Comparison of ENCODE assay signal across 8 cellular contexts in the genomic region with DNA sequence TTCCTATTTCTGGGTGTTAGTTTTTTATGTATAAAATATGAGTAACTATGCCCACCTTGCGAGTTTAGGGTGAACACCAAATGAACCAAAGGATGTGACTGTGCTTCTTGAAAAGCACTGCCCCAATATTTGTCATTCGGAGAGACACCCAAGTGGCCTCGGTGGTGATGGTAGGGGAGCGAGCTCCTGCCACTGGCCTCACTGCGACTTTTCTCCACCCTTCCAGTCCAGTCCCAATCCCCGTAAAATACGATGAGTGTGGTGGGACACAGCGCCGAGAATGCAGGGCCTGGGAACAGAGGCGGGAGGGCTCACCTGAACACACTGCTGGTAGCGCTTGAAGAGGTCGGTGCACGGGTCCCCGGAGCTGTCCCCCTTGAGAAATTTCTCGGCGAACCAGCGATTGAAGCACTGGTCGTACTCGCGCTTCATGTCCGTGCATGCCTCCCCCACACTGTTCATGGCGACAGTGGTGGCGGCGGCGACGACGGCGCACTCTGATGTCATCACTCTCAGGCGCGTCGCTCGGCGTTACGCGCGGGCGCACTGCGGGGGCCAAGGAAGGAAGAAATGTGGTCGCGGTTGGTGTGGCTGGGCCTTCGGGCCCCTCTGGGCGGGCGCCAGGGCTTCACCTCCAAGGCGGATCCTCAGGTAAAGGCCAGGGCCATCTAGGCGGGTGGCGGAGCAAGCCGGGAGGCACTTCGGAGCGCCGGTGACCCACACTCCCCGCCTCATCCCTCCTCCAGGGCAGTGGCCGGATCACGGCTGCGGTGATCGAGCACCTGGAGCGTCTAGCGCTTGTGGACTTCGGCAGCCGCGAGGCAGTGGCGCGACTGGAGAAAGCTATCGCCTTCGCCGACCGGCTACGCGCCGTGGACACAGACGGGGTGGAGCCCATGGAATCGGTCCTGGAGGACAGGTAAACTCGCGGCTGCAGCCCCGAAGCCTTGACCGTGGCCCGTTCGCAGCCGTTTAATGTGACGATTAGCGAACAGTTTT. TPM values are rescaled to one million over a fixed set of nuclear protein-coding genes. Genes with fewer than 3 reads are reported as not detected.
DNase-seq lines count a peak whose midpoint lies in the region; ATAC-seq lines count a peak whose summit lies in the region.

GATC (plus strand) TSS at position 534 of the 999 bp plus-strand sequence; CDS start at position 571, 37 bp downstream.
TRIAP1 (minus strand) TSS at position 474 of the 999 bp plus-strand sequence; CDS start at position 462, 12 bp downstream.

- ATAC-seq in GM19025 (IDR thresholded peaks at IDR 0.05; ENCODE audit: low read depth, unreplicated experiment) (peak; percentile 91), HG03196 (IDR thresholded peaks at IDR 0.05; ENCODE audit: unreplicated experiment) (peak; percentile 84)

- DNase-seq in AG20443 (ENCODE audit: low spot score): peak; percentile 91
- peak; percentile 54 for DNase-seq in NCI-H345 treated with DMSO at 0.1 percent for 48 hours (lab: John Stamatoyannopoulos, UW; ENCODE audit: unreplicated experiment)
- DNase-seq in activated CD4-positive, alpha-beta T cell treated with anti-CD3 and anti-CD28 coated beads for 24 hours (ENCODE audit: low read depth in 2 of 2): peak; percentile 76 to 84
- DNase-seq in cerebellum (ENCODE audit: low spot score): peak; percentile 87
- peak; percentile 85 for DNase-seq in kidney tubule cell (ENCODE audit: low spot score)
- peak; percentile 73 to 86 (median 82) for DNase-seq in stimulated activated CD4-positive, alpha-beta T cell treated with anti-CD3 and anti-CD28 coated beads, Interleukin-1b, Interleukin-23, amount 100 ng/mL, for 24 hours (ENCODE audit: low read depth in 4 of 4, low spot score in 1 of 4)

RNA-seq across cellular contexts. Expression of gene GATC, which starts in this region (rescaled TPM):
- 22.9 TPM for total RNA-seq in cerebellum

RNA-seq across cellular contexts. Expression of gene TRIAP1, which starts in this region (rescaled TPM):
- total RNA-seq in cerebellum: 7.3 TPM

Comparison
In these comparisons a context has a peak if more than half of its experiments do, and no peak if none do; other contexts are left out.
1. Peak in every context shown above with its lines: DNase-seq and ATAC-seq.